ENCODE assay signal across 1 cellular context in genomic region chr5:176355400-176356178, GRCh38.
TF ChIP-seq lines count a peak whose summit lies in the region.

No MANE protein-coding gene starts in this region.

TF ChIP-seq in SK-N-SH, 30 proteins besides CTCF, POLR2A, EP300 and RAD21 (continued from another document):
- TF ChIP-seq EZH2phosphoT487 (IDR thresholded peaks at IDR 0.05; ENCODE audit: borderline replicate concordance, low read depth) = no peak
- no peak for TF ChIP-seq ZBTB33 (IDR thresholded peaks at IDR 0.05; ENCODE audit: borderline replicate concordance, low read depth)
